Comparison of ENCODE assay signal across 21 cellular contexts in genomic region chr11:112177610-112178009, GRCh38. TPM values are rescaled to one million over a fixed set of nuclear protein-coding genes. Genes with fewer than 3 reads are reported as not detected.
"Had no signal": no experiment of that assay in that cellular context is flagged by ENCODE, and none has a peak within 500 bp of the region (broad histone marks: within the 10 kb centered on the region; RNA-seq: fewer than 3 reads in every experiment).

No MANE protein-coding gene starts in this region.

- ATAC-seq: activated naive CD8-positive, alpha-beta T cell treated with anti-CD3 and anti-CD28 coated beads, Interleukin-2, amount 50 U/mL, for 24 hours; activated T-cell treated with anti-CD3 and anti-CD28 coated beads, Interleukin-2, amount 50 U/mL, for 4 hours; foreskin keratinocyte; lower lobe of right lung had no signal

- H3K4me3 ChIP-seq: colonic mucosa, lower lobe of right lung, testis had no signal

- H3K4me1 ChIP-seq: colonic mucosa, foreskin keratinocyte had no signal

- H3K9me3 ChIP-seq: colonic mucosa, lower lobe of right lung, testis had no signal

- H3K27ac ChIP-seq: colonic mucosa, epithelial cell of prostate, foreskin keratinocyte, lower lobe of right lung, testis had no signal

- DNase-seq: activated CD4-positive, alpha-beta T cell treated with anti-CD3 and anti-CD28 coated beads, Interleukin-2, amount 50 U/mL, for 1 hour; activated CD4-positive, CD25-positive, alpha-beta regulatory T cell treated with anti-CD3 and anti-CD28 coated beads, Interleukin-2, amount 50 U/mL, for 72 hours; activated CD8-positive, alpha-beta memory T cell treated with anti-CD3 and anti-CD28 coated beads, Interleukin-2, amount 50 U/mL, for 4 hours; activated effector memory CD4-positive, alpha-beta T cell treated with Interleukin-2 at 50 U/mL for 16 hours; activated naive CD4-positive, alpha-beta T cell treated with anti-CD3 and anti-CD28 coated beads, Interleukin-2, amount 10 ng/mL, durations not matched to agents 7 days and 5 days; activated naive CD8-positive, alpha-beta T cell treated with anti-CD3 and anti-CD28 coated beads, Interleukin-2, amount 50 U/mL, for 24 hours; activated T-cell treated with anti-CD3 and anti-CD28 coated beads, Interleukin-2, amount 50 U/mL, for 4 hours; anterior cingulate cortex; colonic mucosa; endodermal cell; foreskin keratinocyte; glutamatergic neuron; kidney glomerular epithelial cell; lower lobe of right lung; nephron progenitor cell; nucleus accumbens; posterior cingulate gyrus; small intestine; stimulated activated CD4-positive, alpha-beta T cell treated with anti-CD3 and anti-CD28 coated beads, Interleukin-4, amount 100 ng/mL, for 4 hours; testis had no signal

- H3K27me3 ChIP-seq: colonic mucosa, foreskin keratinocyte, testis had no signal

- FAIRE-seq: small intestine had no signal

- H3K36me3 ChIP-seq: colonic mucosa, lower lobe of right lung had no signal

RNA-seq across cellular contexts. Expression of gene TEX12, which starts 10.4 kb away (rescaled TPM):
- total RNA-seq: endodermal cell, foreskin keratinocyte, lower lobe of right lung had no signal
- polyA plus RNA-seq: foreskin keratinocyte had no signal

RNA-seq across cellular contexts. Expression of gene IL18, which starts 13.7 kb away (rescaled TPM):
- total RNA-seq: activated T-cell treated with anti-CD3 and anti-CD28 coated beads, Interleukin-2, amount 50 U/mL, for 4 hours had no signal
